Comparison of ENCODE assay signal across 38 cellular contexts in the genomic region with DNA sequence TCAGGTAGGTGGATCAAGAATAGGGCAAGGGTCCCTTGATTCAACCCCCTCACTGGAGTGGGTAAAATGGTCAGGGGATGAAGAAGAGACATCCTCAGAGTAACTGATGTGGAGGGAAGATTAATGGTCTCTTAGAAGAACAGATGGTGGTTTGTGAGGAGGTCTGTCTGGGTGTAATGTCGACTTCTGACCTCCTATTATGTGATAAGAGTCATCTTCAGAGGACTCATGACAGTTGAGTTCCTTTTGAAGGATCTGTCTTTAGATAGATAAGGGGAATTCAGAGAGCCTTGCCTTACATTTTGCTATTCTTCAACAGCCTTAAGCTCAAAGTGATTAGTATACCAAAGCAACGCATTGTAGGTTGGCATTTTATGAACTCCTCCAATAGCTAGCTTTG. TPM values are rescaled to one million over a fixed set of nuclear protein-coding genes. Genes with fewer than 3 reads are reported as not detected.
"Had no signal": no experiment of that assay in that cellular context is flagged by ENCODE, and none has a peak within 500 bp of the region (broad histone marks: within the 10 kb centered on the region; RNA-seq: fewer than 3 reads in every experiment).

No MANE protein-coding gene starts in this region.

- H3K27ac Mint-ChIP-seq: activated CD4-positive, alpha-beta T cell treated with anti-CD3 and anti-CD28 coated beads for 36 hours; activated CD4-positive, alpha-beta T cell treated with anti-CD3 and anti-CD28 coated beads, Interleukin-2, amount 10 ng/mL, durations not matched to agents 7 days and 5 days; activated naive CD4-positive, alpha-beta T cell treated with anti-CD3 and anti-CD28 coated beads, Interleukin-2, amount 10 ng/mL, durations not matched to agents 7 days and 5 days; activated naive CD8-positive, alpha-beta T cell; activated naive CD8-positive, alpha-beta T cell treated with anti-CD3 and anti-CD28 coated beads, Interleukin-2, amount 50 U/mL, for 24 hours had no signal

- H3K4me3 Mint-ChIP-seq: activated CD4-positive, alpha-beta T cell treated with anti-CD3 and anti-CD28 coated beads for 36 hours; activated CD4-positive, alpha-beta T cell treated with anti-CD3 and anti-CD28 coated beads, Interleukin-2, amount 10 ng/mL, durations not matched to agents 7 days and 5 days; activated naive CD4-positive, alpha-beta T cell treated with anti-CD3 and anti-CD28 coated beads, Interleukin-2, amount 10 ng/mL, durations not matched to agents 7 days and 5 days; activated naive CD8-positive, alpha-beta T cell; activated naive CD8-positive, alpha-beta T cell treated with anti-CD3 and anti-CD28 coated beads, Interleukin-2, amount 50 U/mL, for 24 hours; activated T-cell treated with anti-CD3 and anti-CD28 coated beads, Interleukin-2, amount 50 U/mL, for 4 hours had no signal

- H2AFZ ChIP-seq: PC-9 had no signal

- H3K4me1 Mint-ChIP-seq: activated CD4-positive, alpha-beta T cell treated with anti-CD3 and anti-CD28 coated beads for 36 hours; activated CD4-positive, alpha-beta T cell treated with anti-CD3 and anti-CD28 coated beads, Interleukin-2, amount 10 ng/mL, durations not matched to agents 7 days and 5 days; activated naive CD4-positive, alpha-beta T cell treated with anti-CD3 and anti-CD28 coated beads, Interleukin-2, amount 10 ng/mL, durations not matched to agents 7 days and 5 days; activated naive CD8-positive, alpha-beta T cell treated with anti-CD3 and anti-CD28 coated beads, Interleukin-2, amount 50 U/mL, for 24 hours had no signal

- H3K9me3 Mint-ChIP-seq: activated naive CD4-positive, alpha-beta T cell treated with anti-CD3 and anti-CD28 coated beads, Interleukin-2, amount 10 ng/mL, durations not matched to agents 7 days and 5 days; activated naive CD8-positive, alpha-beta T cell treated with anti-CD3 and anti-CD28 coated beads, Interleukin-2, amount 50 U/mL, for 24 hours; activated T-cell treated with anti-CD3 and anti-CD28 coated beads, Interleukin-2, amount 50 U/mL, for 4 hours had no signal

- H3K27me3 ChIP-seq: brain microvascular endothelial cell had no signal

- H3K27ac ChIP-seq: brain microvascular endothelial cell, PC-9, RWPE1 had no signal

- FAIRE-seq: TTC549 had no signal

- DNase-seq: activated CD4-positive, alpha-beta T cell treated with anti-CD3 and anti-CD28 coated beads for 36 hours; activated CD4-positive, alpha-beta T cell treated with anti-CD3 and anti-CD28 coated beads, Interleukin-2, amount 10 ng/mL, durations not matched to agents 7 days and 5 days; activated CD4-positive, alpha-beta T cell treated with anti-CD3 and anti-CD28 coated beads, Interleukin-2, amount 50 U/mL, for 48 hours; activated CD8-positive, alpha-beta memory T cell treated with anti-CD3 and anti-CD28 coated beads, Interleukin-2, amount 50 U/mL, for 4 hours; activated effector memory CD4-positive, alpha-beta T cell treated with Interleukin-2 at 50 U/mL for 16 hours; activated naive CD4-positive, alpha-beta T cell treated with anti-CD3 and anti-CD28 coated beads, Interleukin-2, amount 10 ng/mL, durations not matched to agents 7 days and 5 days; activated naive CD8-positive, alpha-beta T cell treated with anti-CD3 and anti-CD28 coated beads, Interleukin-2, amount 50 U/mL, for 24 hours; activated T-cell treated with anti-CD3 and anti-CD28 coated beads for 4 hours; activated T-cell treated with anti-CD3 and anti-CD28 coated beads, Interleukin-2, amount 50 U/mL, for 4 hours; amniotic stem cell; aorta; brain microvascular endothelial cell; central memory CD4-positive, alpha-beta T cell; Karpas-422; NCI-H1105; NCI-H1417 treated with DMSO at 0.1 percent for 48 hours; NCI-H187 treated with DMSO at 0.1 percent for 48 hours; NCI-H2081; NCI-H2171 treated with DMSO at 0.1 percent for 48 hours; NCI-H2227 treated with DMSO at 0.1 percent for 48 hours; NCI-H446 treated with DMSO at 0.1 percent for 48 hours; NCI-H524; NCI-H69; NK-92 treated with Interleukin-12 subunit alpha and Interleukin-12 subunit beta, amount 100 ng/mL, for 24 hours; PC-9; SIG-M5; T-helper 1 cell; T-helper 2 cell; T1000 had no signal

- H3K36me3 ChIP-seq: brain microvascular endothelial cell had no signal

- H3K4me3 ChIP-seq: PC-9 had no signal

- H3K36me3 Mint-ChIP-seq: activated naive CD4-positive, alpha-beta T cell treated with anti-CD3 and anti-CD28 coated beads, Interleukin-2, amount 10 ng/mL, durations not matched to agents 7 days and 5 days; activated naive CD8-positive, alpha-beta T cell had no signal

- H3K27me3 Mint-ChIP-seq: activated CD4-positive, alpha-beta T cell treated with anti-CD3 and anti-CD28 coated beads, Interleukin-2, amount 10 ng/mL, durations not matched to agents 7 days and 5 days had no signal

- H3K4me2 ChIP-seq: PC-9 had no signal

- ATAC-seq: activated CD4-positive, alpha-beta T cell treated with anti-CD3 and anti-CD28 coated beads for 36 hours; activated CD4-positive, CD25-positive, alpha-beta regulatory T cell treated with anti-CD3 and anti-CD28 coated beads, Interleukin-2, amount 50 U/mL, for 24 hours; activated naive CD8-positive, alpha-beta T cell treated with anti-CD3 and anti-CD28 coated beads, Interleukin-2, amount 50 U/mL, for 24 hours; activated T-cell treated with anti-CD3 and anti-CD28 coated beads, Interleukin-2, amount 50 U/mL, for 4 hours; Right ventricle myocardium inferior; SK-N-SH treated with all-trans-retinoic acid at 6 μM for 48 hours had no signal

RNA-seq across cellular contexts. Expression of gene MAGEA8, which starts 27.1 kb away (rescaled TPM):
- total RNA-seq: activated CD4-positive, alpha-beta T cell treated with anti-CD3 and anti-CD28 coated beads for 36 hours; activated CD4-positive, alpha-beta T cell treated with anti-CD3 and anti-CD28 coated beads, Interleukin-2, amount 10 ng/mL, durations not matched to agents 7 days and 5 days; activated T-cell treated with anti-CD3 and anti-CD28 coated beads, Interleukin-2, amount 50 U/mL, for 4 hours; aorta; cerebellum; MCF 10A; PC-9; Right ventricle myocardium inferior; SK-MEL-5 had no signal
- polyA plus RNA-seq: aorta had no signal
